Comparison of ENCODE assay signal across 8 cellular contexts in the genomic region with DNA sequence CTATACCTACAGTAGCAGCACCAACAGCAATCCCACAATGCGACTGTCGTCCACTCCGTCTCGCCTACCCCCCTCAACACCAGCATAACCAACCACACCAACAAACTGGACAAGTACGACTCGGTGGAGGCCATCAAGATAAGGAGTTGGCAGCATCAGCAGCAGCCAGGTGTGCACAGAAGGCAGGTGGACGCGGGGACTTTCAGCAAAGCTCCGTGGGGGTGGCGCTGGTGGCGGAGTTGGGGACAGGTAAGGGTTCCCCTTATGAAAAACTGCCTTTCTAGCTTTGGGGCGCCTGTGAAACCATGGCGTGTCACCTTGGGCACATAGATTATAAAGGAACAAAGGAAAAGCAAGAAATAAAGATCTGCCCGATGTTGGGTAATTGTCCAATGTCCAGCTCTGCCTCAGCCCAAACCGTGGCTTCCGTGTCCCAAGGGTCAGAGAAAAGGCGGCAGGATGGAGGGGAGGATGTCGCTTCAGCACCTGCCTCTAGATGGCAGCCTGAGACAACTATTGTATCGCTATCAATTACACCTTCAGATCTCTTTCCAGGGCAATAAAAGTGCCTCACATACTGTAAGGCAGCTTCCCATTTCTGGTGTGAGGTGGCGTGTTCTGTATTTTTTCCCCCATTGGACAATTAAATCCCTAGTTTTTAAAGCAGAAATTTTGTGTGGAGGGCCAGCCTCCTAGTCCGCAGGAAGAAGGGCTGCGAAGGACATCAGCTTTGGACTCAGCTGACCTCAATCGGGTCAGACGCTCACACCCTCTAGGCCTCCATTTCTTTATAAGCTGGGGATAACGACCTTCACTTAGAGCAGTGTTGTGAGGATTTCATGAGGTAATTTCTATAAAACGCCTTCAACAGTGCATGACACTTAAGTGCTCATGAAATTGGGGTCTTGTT. TPM values are rescaled to one million over a fixed set of nuclear protein-coding genes. Genes with fewer than 3 reads are reported as not detected.
DNase-seq lines count a peak whose midpoint lies in the region; ATAC-seq and TF ChIP-seq lines count a peak whose summit lies in the region.

No MANE protein-coding gene starts in this region.

- H4K20me1 ChIP-seq in DND-41 (ENCODE audit: insufficient read depth, low read length): no peaks in the 10 kb centered on the region

- peaks cover 26% of the 10 kb centered on the region for H3K27me3 Mint-ChIP-seq in activated T-helper 17 cell treated with anti-CD3 and anti-CD28 coated beads, Interleukin-2, amount 50 U/mL, for 72 hours
- H3K27me3 Mint-ChIP-seq in progenitor cell of endocrine pancreas: peaks cover 18% of the 10 kb centered on the region

- no peaks in the 10 kb centered on the region for H3K79me2 ChIP-seq in DND-41 (ENCODE audit: insufficient read depth, low read length)

- no peaks in the 10 kb centered on the region for H3K4me1 Mint-ChIP-seq in activated T-helper 17 cell treated with anti-CD3 and anti-CD28 coated beads, Interleukin-2, amount 50 U/mL, for 72 hours
- no peaks in the 10 kb centered on the region for H3K4me1 Mint-ChIP-seq in progenitor cell of endocrine pancreas (ENCODE audit: low read depth)

- no peaks in the 10 kb centered on the region for H3K9me3 ChIP-seq in DND-41 (ENCODE audit: insufficient read depth, low read length, severe bottlenecking)

- DNase-seq in DND-41 (peak; percentile 51), HT1080 (ENCODE audit: low read depth) (peak; percentile 65), NCI-H82 (lab: John Stamatoyannopoulos, UW) (peak; percentile 72), glomerular visceral epithelial cell (ENCODE audit: extremely low spot score) (peak; percentile 70), progenitor cell of endocrine pancreas (ENCODE audit: low spot score, unreplicated experiment) (peak; percentile 47)

- no peak overlapping the region for H3K27ac Mint-ChIP-seq in activated T-helper 17 cell treated with anti-CD3 and anti-CD28 coated beads, Interleukin-2, amount 50 U/mL, for 72 hours
- H3K27ac Mint-ChIP-seq in progenitor cell of endocrine pancreas: no peak overlapping the region

- TF ChIP-seq CTCF in DND-41 (IDR thresholded peaks at IDR 0.05; ENCODE audit: borderline replicate concordance, extremely low read depth, low read length, poor library complexity, severe bottlenecking): peak; percentile 92
- TF ChIP-seq CTCF in progenitor cell of endocrine pancreas (IDR thresholded peaks at IDR 0.05; ENCODE audit: unreplicated experiment): peak; percentile 88

- peak; percentile 89 for ATAC-seq in DND-41 (ENCODE audit: insufficient read depth, low read depth)
- ATAC-seq in GM21447 (IDR thresholded peaks at IDR 0.05; ENCODE audit: unreplicated experiment): peak; percentile 93
- peak; percentile 53 for ATAC-seq in activated T-helper 17 cell treated with anti-CD3 and anti-CD28 coated beads, Interleukin-2, amount 50 U/mL, for 72 hours (replicated peaks)
- ATAC-seq in HG03039 (IDR thresholded peaks at IDR 0.05; ENCODE audit: unreplicated experiment): no peak

- no peaks in the 10 kb centered on the region for H3K9me3 Mint-ChIP-seq in activated T-helper 17 cell treated with anti-CD3 and anti-CD28 coated beads, Interleukin-2, amount 50 U/mL, for 72 hours
- peaks cover 5% of the 10 kb centered on the region for H3K9me3 Mint-ChIP-seq in progenitor cell of endocrine pancreas (ENCODE audit: low read depth)

- peaks cover 4% of the 10 kb centered on the region for H3K27me3 ChIP-seq in DND-41 (ENCODE audit: insufficient read depth, low read length, poor library complexity)

- H3K4me1 ChIP-seq in DND-41 (ENCODE audit: insufficient read depth, low read length): no peaks in the 10 kb centered on the region

- no peak overlapping the region for H2AFZ ChIP-seq in DND-41 (ENCODE audit: low read depth, low read length)

- H3K9ac ChIP-seq in DND-41 (ENCODE audit: low read depth, low read length): no peak overlapping the region

- no peak overlapping the region for H3K27ac ChIP-seq in DND-41 (ENCODE audit: low read length)

- H3K4me3 Mint-ChIP-seq in activated T-helper 17 cell treated with anti-CD3 and anti-CD28 coated beads, Interleukin-2, amount 50 U/mL, for 72 hours: no peak overlapping the region
- H3K4me3 Mint-ChIP-seq in progenitor cell of endocrine pancreas (ENCODE audit: low read depth): no peak overlapping the region

- no peaks in the 10 kb centered on the region for H3K36me3 ChIP-seq in DND-41 (ENCODE audit: insufficient read depth, low read length)

- no peak overlapping the region for H3K4me2 ChIP-seq in DND-41 (ENCODE audit: insufficient read depth, low read length)

- no peak overlapping the region for H3K4me3 ChIP-seq in DND-41 (ENCODE audit: low read depth in 1 of 2, low read length in 2 of 2)

- no peaks in the 10 kb centered on the region for H3K36me3 Mint-ChIP-seq in activated T-helper 17 cell treated with anti-CD3 and anti-CD28 coated beads, Interleukin-2, amount 50 U/mL, for 72 hours (ENCODE audit: low read depth)
- H3K36me3 Mint-ChIP-seq in progenitor cell of endocrine pancreas (ENCODE audit: insufficient read depth): no peaks in the 10 kb centered on the region

RNA-seq across cellular contexts. Expression of a gene that starts 58.8 kb away (rescaled TPM):
- total RNA-seq in HT1080 (2014; rRNA removed; shearing (Covaris generic)): 56.9 and 109 TPM in 2 replicates
- 52.4 and 78.4 TPM in 2 replicates for polyA plus RNA-seq in HT1080 (2015; cell fraction: cytosol; rRNA removed)
- 119 and 125 TPM in 2 replicates for polyA plus RNA-seq in HT1080 (2015; cell fraction: nucleus; rRNA removed)
- 10 to 100 TPM; 27.5 to 62.6 TPM for total RNA-seq in activated T-helper 17 cell treated with anti-CD3 and anti-CD28 coated beads, Interleukin-2, amount 50 U/mL, for 72 hours
- 49.0 and 49.3 TPM in 2 replicates for total RNA-seq in progenitor cell of endocrine pancreas

RNA-seq across cellular contexts. Expression of a gene that starts 58.9 kb away (rescaled TPM):
- total RNA-seq in HT1080 (2014; rRNA removed; shearing (Covaris generic)): 24.7 and 24.9 TPM in 2 replicates
- polyA plus RNA-seq in HT1080 (2015; cell fraction: cytosol; rRNA removed): 22.2 and 26.1 TPM in 2 replicates
- 52.9 and 58.3 TPM in 2 replicates for polyA plus RNA-seq in HT1080 (2015; cell fraction: nucleus; rRNA removed)
- 10 to 100 TPM in 1 of 2 donors, 1 to 10 TPM in 1; 7.9 to 13.4 TPM for total RNA-seq in activated T-helper 17 cell treated with anti-CD3 and anti-CD28 coated beads, Interleukin-2, amount 50 U/mL, for 72 hours
- total RNA-seq in progenitor cell of endocrine pancreas: 9.4 and 11.1 TPM in 2 replicates
